19 cellular contexts compared by ENCODE assay signal in the genomic region with DNA sequence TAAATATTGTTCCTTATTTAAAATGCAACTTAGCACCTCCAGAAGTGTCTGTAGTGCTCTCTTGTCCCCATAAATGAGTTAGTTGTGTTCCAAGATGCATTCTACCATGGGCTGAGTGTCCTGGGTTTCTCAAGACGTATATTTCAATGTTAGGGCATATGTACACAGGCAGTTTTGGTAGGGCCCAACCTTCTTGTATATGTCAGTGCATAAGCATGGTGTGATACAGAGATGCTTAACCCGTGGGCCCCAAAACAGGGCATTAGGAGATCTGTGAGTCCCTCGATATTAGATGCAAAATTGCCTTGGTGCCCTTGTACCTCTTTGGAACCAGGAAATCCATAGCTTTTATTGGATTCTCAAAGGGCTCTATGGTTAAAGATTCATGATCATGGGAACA.
DNase-seq lines count a peak whose midpoint lies in the region; ATAC-seq and TF ChIP-seq lines count a peak whose summit lies in the region.
"Had no signal": no experiment of that assay in that cellular context is flagged by ENCODE, and none has a peak within 500 bp of the region (broad histone marks: within the 10 kb centered on the region; RNA-seq: fewer than 3 reads in every experiment).

No MANE protein-coding gene starts in this region.

- H3K27ac ChIP-seq in SJSA1 (peak overlapping the region; percentile 64), fibroblast of lung (ENCODE audit: insufficient read depth, low read length) (peak overlapping the region; percentile 57), parathyroid adenoma (no peak overlapping the region)
- H3K27ac ChIP-seq: left lung had no signal

- no peak for ATAC-seq in HG03097 (IDR thresholded peaks at IDR 0.05; ENCODE audit: low FRiP score, unreplicated experiment)
- no peak for ATAC-seq in HG02884 (IDR thresholded peaks at IDR 0.05; ENCODE audit: unreplicated experiment)
- ATAC-seq: activated CD8-positive, alpha-beta memory T cell treated with anti-CD3 and anti-CD28 coated beads, Interleukin-2, amount 10 ng/mL, durations not matched to agents 7 days and 5 days; naive thymus-derived CD8-positive, alpha-beta T cell; stimulated activated naive CD8-positive, alpha-beta T cell treated with anti-CD3 and anti-CD28 coated beads, Interleukin-15, Interleukin-2, amounts not matched to agents 100 U/mL and 50 U/mL, for 24 hours had no signal

- H3K4me2 ChIP-seq in fibroblast of lung (ENCODE audit: extremely low read depth, insufficient read depth, low read length): no peak overlapping the region
- no peak overlapping the region for H3K4me2 ChIP-seq in parathyroid adenoma (ENCODE audit: low read length)

- H3K4me1 ChIP-seq in SJSA1 (replicated peaks) (peaks cover 29% of the 10 kb centered on the region), fibroblast of lung (ENCODE audit: control insufficient read depth, extremely low read depth, insufficient read depth, low read length) (peaks cover 27% of the 10 kb centered on the region), parathyroid adenoma (peaks cover 4% of the 10 kb centered on the region)
- H3K4me1 ChIP-seq: left lung had no signal

- DNase-seq in ELR (ENCODE audit: low read depth) (peak; percentile 19), SJSA1 (ENCODE audit: low read depth in 1 of 2, low spot score in 2 of 2) (no peak), fibroblast of lung (ENCODE audit: low read depth in 2 of 2) (no peak), NCI-H128 (lab: John Stamatoyannopoulos, UW; ENCODE audit: unreplicated experiment) (no peak), NCI-H146 (lab: John Stamatoyannopoulos, UW) (no peak)
- DNase-seq: activated CD4-positive, alpha-beta T cell treated with anti-CD3 and anti-CD28 coated beads for 1 hour; activated CD8-positive, alpha-beta memory T cell treated with anti-CD3 and anti-CD28 coated beads, Interleukin-2, amount 10 ng/mL, durations not matched to agents 7 days and 5 days; foreskin melanocyte; MM.1S; naive thymus-derived CD8-positive, alpha-beta T cell; NCI-H2029; NCI-H446 treated with DMSO at 0.1 percent for 48 hours; SIG-M5; stimulated activated naive CD8-positive, alpha-beta T cell treated with anti-CD3 and anti-CD28 coated beads, Interleukin-15, Interleukin-2, amounts not matched to agents 100 U/mL and 50 U/mL, for 24 hours; T-helper 9 cell had no signal

- no peak for TF ChIP-seq CTCF in fibroblast of lung (conservative IDR thresholded peaks at IDR 0.05 in 1 of 2, IDR thresholded peaks at IDR 0.05 in 1 of 2; ENCODE audit: low read depth in 1 of 2, low read length in 2 of 2)
- TF ChIP-seq CTCF in parathyroid adenoma (IDR thresholded peaks at IDR 0.05): no peak

- H4K20me1 ChIP-seq in fibroblast of lung (ENCODE audit: control insufficient read depth, extremely low read depth, insufficient read depth, low read length): no peaks in the 10 kb centered on the region

- H3K9me3 ChIP-seq in SJSA1 (replicated peaks) (no peaks in the 10 kb centered on the region), fibroblast of lung (ENCODE audit: control insufficient read depth, insufficient read depth, low read depth, low read length) (no peaks in the 10 kb centered on the region), parathyroid adenoma (ENCODE audit: control insufficient read depth, low read length) (no peaks in the 10 kb centered on the region)
- H3K9me3 ChIP-seq: left lung had no signal

- H3K27me3 ChIP-seq in SJSA1 (replicated peaks) (no peaks in the 10 kb centered on the region), fibroblast of lung (ENCODE audit: control insufficient read depth, insufficient read depth, low read length) (no peaks in the 10 kb centered on the region), parathyroid adenoma (ENCODE audit: control insufficient read depth, insufficient read depth, low read length) (no peaks in the 10 kb centered on the region)
- H3K27me3 ChIP-seq: left lung had no signal

- no peak overlapping the region for H2AFZ ChIP-seq in fibroblast of lung (ENCODE audit: low read length)
- peak overlapping the region; percentile 81 for H2AFZ ChIP-seq in parathyroid adenoma

- no peaks in the 10 kb centered on the region for H3K36me3 ChIP-seq in SJSA1
- H3K36me3 ChIP-seq in fibroblast of lung (ENCODE audit: control insufficient read depth, insufficient read depth, low read length): no peaks in the 10 kb centered on the region
- H3K36me3 ChIP-seq in parathyroid adenoma (ENCODE audit: control insufficient read depth, insufficient read depth, low read length): no peaks in the 10 kb centered on the region
- H3K36me3 ChIP-seq: left lung had no signal

- H3K79me2 ChIP-seq in fibroblast of lung (ENCODE audit: control insufficient read depth, insufficient read depth, low read length): no peaks in the 10 kb centered on the region
- H3K79me2 ChIP-seq in parathyroid adenoma: no peaks in the 10 kb centered on the region

- no peak overlapping the region for H3K9ac ChIP-seq in fibroblast of lung (ENCODE audit: insufficient read depth, low read length)
- no peak overlapping the region for H3K9ac ChIP-seq in parathyroid adenoma

- H3K4me3 ChIP-seq in SJSA1 (no peak overlapping the region), fibroblast of lung (replicated peaks in 1 of 4; ENCODE audit: control extremely low read depth in 1 of 4, insufficient read depth in 1 of 4, low read depth in 3 of 4, low read length in 4 of 4) (no peak overlapping the region), parathyroid adenoma (ENCODE audit: low read depth, low read length) (no peak overlapping the region)
- H3K4me3 ChIP-seq: left lung had no signal
